ENCODE assay signal across 8 cellular contexts in the genomic region with DNA sequence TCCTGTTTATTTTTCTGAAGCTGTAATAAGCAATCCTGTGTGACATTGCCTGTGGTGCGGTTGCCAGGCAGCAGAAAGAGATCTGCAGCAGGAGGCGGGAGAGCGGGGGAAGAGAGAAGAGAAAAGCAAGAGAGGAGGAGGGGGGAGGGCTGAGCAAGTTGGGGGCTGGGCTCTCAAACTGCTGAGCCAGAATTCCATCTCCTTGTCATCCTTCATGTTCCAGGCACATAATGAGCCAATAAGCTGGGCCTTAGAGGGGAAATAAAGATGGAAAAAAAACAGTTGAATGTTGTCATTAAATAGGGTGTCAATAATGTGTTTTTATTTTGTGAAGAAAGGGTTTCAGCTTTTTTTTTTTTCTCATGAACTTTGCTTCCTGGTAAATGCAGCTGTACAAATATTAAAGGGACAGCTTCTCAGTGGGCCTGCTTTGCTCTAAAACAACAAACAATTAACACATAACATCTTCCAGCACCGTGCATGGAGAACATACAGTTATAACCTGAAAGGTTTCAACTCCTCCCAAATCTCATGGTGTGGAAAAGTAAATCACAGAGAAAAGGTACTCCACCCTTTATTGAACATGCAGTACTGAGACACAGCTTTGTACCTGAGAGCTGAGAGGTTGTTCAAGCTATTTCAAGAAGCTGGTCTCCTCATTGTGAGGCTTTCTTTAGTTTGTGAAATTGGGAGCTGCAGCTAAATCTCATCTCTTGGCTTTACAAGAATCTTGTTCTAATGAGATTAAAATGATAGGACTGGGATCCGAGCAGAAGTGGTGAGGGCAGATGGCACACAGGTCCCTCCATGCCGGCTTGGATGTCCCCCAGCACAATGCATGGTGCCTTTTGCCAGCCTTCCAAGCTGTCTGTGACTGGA.
DNase-seq lines count a peak whose midpoint lies in the region; ATAC-seq and TF ChIP-seq lines count a peak whose summit lies in the region.

No MANE protein-coding gene starts in this region.

- H3K4me1 ChIP-seq in vagina = peaks cover 38% of the 10 kb centered on the region

- H3K4me3 Mint-ChIP-seq in activated T-helper 17 cell treated with anti-CD3 and anti-CD28 coated beads, Interleukin-2, amount 50 U/mL, for 72 hours = no peak overlapping the region

- H3K9me3 ChIP-seq in vagina = no peaks in the 10 kb centered on the region

- intact Hi-C loops in Right ventricle myocardium inferior (cut with DNase I) (loop anchor here (5.0 to 10.0 kb wide), 2 partner anchors 237 to 360 kb away; no protein-coding TSS in a partner anchor), vagina (cut with DNase I) (no loop called here)

- no peaks in the 10 kb centered on the region for H3K36me3 Mint-ChIP-seq in activated T-helper 17 cell treated with anti-CD3 and anti-CD28 coated beads, Interleukin-2, amount 50 U/mL, for 72 hours (ENCODE audit: low read depth)

- no peak for TF ChIP-seq CTCF in vagina (IDR thresholded peaks at IDR 0.05)

- no peak for TF ChIP-seq POLR2A in vagina (IDR thresholded peaks at IDR 0.05)

- no peak overlapping the region for H3K4me3 ChIP-seq in vagina

- peak; percentile 43 for ATAC-seq in activated T-helper 17 cell treated with anti-CD3 and anti-CD28 coated beads, Interleukin-2, amount 50 U/mL, for 72 hours (replicated peaks)
- ATAC-seq in Right ventricle myocardium inferior = peak; percentile 96
- ATAC-seq in HG02623 (IDR thresholded peaks at IDR 0.05; ENCODE audit: unreplicated experiment) = no peak
- no peak for ATAC-seq in HG02852 (IDR thresholded peaks at IDR 0.05; ENCODE audit: unreplicated experiment)

- no peaks in the 10 kb centered on the region for H3K27me3 ChIP-seq in vagina

- no peaks in the 10 kb centered on the region for H3K36me3 ChIP-seq in vagina

- no peaks in the 10 kb centered on the region for H3K9me3 Mint-ChIP-seq in activated T-helper 17 cell treated with anti-CD3 and anti-CD28 coated beads, Interleukin-2, amount 50 U/mL, for 72 hours

- H3K4me1 Mint-ChIP-seq in activated T-helper 17 cell treated with anti-CD3 and anti-CD28 coated beads, Interleukin-2, amount 50 U/mL, for 72 hours = peaks cover 11% of the 10 kb centered on the region

- DNase-seq in DMS53 (lab: John Stamatoyannopoulos, UW) (peak; percentile 96), NCI-H2171 treated with DMSO at 0.1 percent for 48 hours (lab: John Stamatoyannopoulos, UW) (peak; percentile 96), Right ventricle myocardium inferior (ENCODE audit: missing footprints) (peak; percentile 90), nucleus accumbens (lab: John Stamatoyannopoulos, UW) (peak; percentile 8 to 95 (median 75)), vagina (ENCODE audit: extremely low spot score in 2 of 2) (no peak)

- H3K27ac ChIP-seq in vagina = peak overlapping the region; percentile 53

- no peaks in the 10 kb centered on the region for H3K27me3 Mint-ChIP-seq in activated T-helper 17 cell treated with anti-CD3 and anti-CD28 coated beads, Interleukin-2, amount 50 U/mL, for 72 hours

- peak overlapping the region; percentile 63 for H3K27ac Mint-ChIP-seq in activated T-helper 17 cell treated with anti-CD3 and anti-CD28 coated beads, Interleukin-2, amount 50 U/mL, for 72 hours

Comparison
In these comparisons a context has a peak if more than half of its experiments do, and no peak if none do; other contexts are left out.
1. DNase-seq: peak in DMS53 (single experiment), NCI-H2171 treated with DMSO at 0.1 percent for 48 hours (single experiment), Right ventricle myocardium inferior (single experiment) and nucleus accumbens (56 of 56); none in vagina (0 of 2).
2. ATAC-seq: peak in activated T-helper 17 cell treated with anti-CD3 and anti-CD28 coated beads, Interleukin-2, amount 50 U/mL, for 72 hours (single experiment) and Right ventricle myocardium inferior (single experiment); none in HG02623 (single experiment) and HG02852 (single experiment).